11 cellular contexts compared by ENCODE assay signal in genomic region chr20:38260025-38260377, GRCh38. TPM values are rescaled to one million over a fixed set of nuclear protein-coding genes. Genes with fewer than 3 reads are reported as not detected.
A peak's percentile ranks its signal among the peaks of the same experiment; 100 is the strongest.
DNase-seq lines count a peak whose midpoint lies in the region; ATAC-seq, FAIRE-seq and TF ChIP-seq lines count a peak whose summit lies in the region.
"Had no signal": no experiment of that assay in that cellular context is flagged by ENCODE, and none has a peak within 500 bp of the region (broad histone marks: within the 10 kb centered on the region; RNA-seq: fewer than 3 reads in every experiment).

No MANE protein-coding gene starts in this region.

- H3K27me3 ChIP-seq in H7 (ENCODE audit: control insufficient read depth, insufficient read depth, low read length) (peaks cover 9% of the 10 kb centered on the region), skeletal muscle tissue (ENCODE audit: control insufficient read depth in 3 of 3, insufficient read depth in 3 of 3, low read length in 3 of 3) (peaks cover 12 to 27% (median 20%) of the 10 kb centered on the region in 3 donors)

- POLR2A ChIA-PET in activated CD4-positive, alpha-beta T cell treated with anti-CD3 and anti-CD28 coated beads for 36 hours (lab: Charles Lee), result no interaction called here

- H3K4me3 Mint-ChIP-seq in activated CD4-positive, alpha-beta T cell treated with anti-CD3 and anti-CD28 coated beads for 36 hours, result no peak overlapping the region
- H3K4me3 Mint-ChIP-seq: activated CD4-positive, alpha-beta memory T cell treated with anti-CD3 and anti-CD28 coated beads, Interleukin-2, amount 10 ng/mL, durations not matched to agents 7 days and 5 days had no signal

- H3K36me3 ChIP-seq in H7 (replicated peaks; ENCODE audit: control insufficient read depth, insufficient read depth, low read length), result no peaks in the 10 kb centered on the region
- H3K36me3 ChIP-seq in kidney (ENCODE audit: control insufficient read depth in 1 of 2, insufficient read depth in 2 of 2, low read length in 2 of 2), result no peaks in the 10 kb centered on the region
- H3K36me3 ChIP-seq in skeletal muscle tissue (ENCODE audit: control insufficient read depth in 3 of 3, insufficient read depth in 3 of 3, low read length in 3 of 3), result no peaks in the 10 kb centered on the region
- H3K36me3 ChIP-seq: cardiac muscle cell had no signal

- CTCF ChIA-PET in activated CD4-positive, alpha-beta T cell treated with anti-CD3 and anti-CD28 coated beads for 36 hours (lab: Charles Lee), result no interaction called here

- H3K4me1 ChIP-seq in kidney (ENCODE audit: control insufficient read depth in 1 of 2, insufficient read depth in 1 of 2, low read depth in 1 of 2, low read length in 2 of 2) (no peaks in the 10 kb centered on the region), skeletal muscle tissue (ENCODE audit: control insufficient read depth in 3 of 3, insufficient read depth in 3 of 3, low read length in 3 of 3) (peaks cover 3 to 6% (median 5%) of the 10 kb centered on the region in 3 donors)

- peak overlapping the region; percentile 97 for H3K27ac ChIP-seq in cingulate gyrus (ENCODE audit: low read depth, low read length)
- H3K27ac ChIP-seq in kidney (ENCODE audit: low read depth in 2 of 2, low read length in 2 of 2), result peak overlapping the region; percentile 54 to 71
- peak overlapping the region; percentile 66 for H3K27ac ChIP-seq in skeletal muscle tissue (ENCODE audit: low read depth, low read length)
- H3K27ac ChIP-seq: cardiac muscle cell had no signal

- H3K27me3 Mint-ChIP-seq in activated CD4-positive, alpha-beta T cell treated with anti-CD3 and anti-CD28 coated beads for 36 hours, result peaks cover 40% of the 10 kb centered on the region

- peak overlapping the region; percentile 35 for H3K4me3 ChIP-seq in H7 (ENCODE audit: insufficient read depth, low read depth, low read length)
- peak overlapping the region; percentile 8 to 49 for H3K4me3 ChIP-seq in kidney (ENCODE audit: low read length in 2 of 2)
- H3K4me3 ChIP-seq in skeletal muscle tissue (ENCODE audit: low read length in 3 of 3), result peak overlapping the region; percentile 27 to 56 (median 49)
- H3K4me3 ChIP-seq: cardiac muscle cell had no signal

- H3K36me3 Mint-ChIP-seq in activated CD4-positive, alpha-beta T cell treated with anti-CD3 and anti-CD28 coated beads for 36 hours (ENCODE audit: low read depth), result no peaks in the 10 kb centered on the region

- peaks cover 4% of the 10 kb centered on the region for H3K4me1 Mint-ChIP-seq in activated CD4-positive, alpha-beta T cell treated with anti-CD3 and anti-CD28 coated beads for 36 hours
- H3K4me1 Mint-ChIP-seq: activated CD4-positive, alpha-beta memory T cell treated with anti-CD3 and anti-CD28 coated beads, Interleukin-2, amount 10 ng/mL, durations not matched to agents 7 days and 5 days had no signal

- no peaks in the 10 kb centered on the region for H3K9me3 Mint-ChIP-seq in activated CD4-positive, alpha-beta T cell treated with anti-CD3 and anti-CD28 coated beads for 36 hours (ENCODE audit: low read depth)
- H3K9me3 Mint-ChIP-seq: activated CD4-positive, alpha-beta memory T cell treated with anti-CD3 and anti-CD28 coated beads, Interleukin-2, amount 10 ng/mL, durations not matched to agents 7 days and 5 days had no signal

- DNase-seq in H7 (peak; percentile 49), kidney (no peak), activated T-cell treated with anti-CD3 and anti-CD28 coated beads for 4 hours (no peak)
- no peak for DNase-seq in NK-92 treated with Interleukin-12 subunit alpha and Interleukin-12 subunit beta, amount 100 ng/mL, for 24 hours (lab: John Stamatoyannopoulos, UW)
- DNase-seq in activated CD4-positive, alpha-beta T cell treated with anti-CD3 and anti-CD28 coated beads for 36 hours, result no peak
- DNase-seq: activated CD4-positive, alpha-beta memory T cell treated with anti-CD3 and anti-CD28 coated beads, Interleukin-2, amount 10 ng/mL, durations not matched to agents 7 days and 5 days; stimulated activated CD4-positive, alpha-beta T cell treated with anti-CD3 and anti-CD28 coated beads, Interleukin-2, amount 100 ng/mL, for 24 hours had no signal

- TF ChIP-seq CTCF in kidney (IDR thresholded peaks at IDR 0.05; ENCODE audit: borderline replicate concordance, extremely low read depth, insufficient read depth), result no peak

- FAIRE-seq in kidney (lab: Jason Lieb, UNC), result no peak

- intact Hi-C loops in kidney (cut with DNase I), result no loop called here
- intact Hi-C loops in activated CD4-positive, alpha-beta T cell treated with anti-CD3 and anti-CD28 coated beads for 36 hours (cut with DNase I, micrococcal nuclease), result no loop called here

- H3K9me3 ChIP-seq in kidney (ENCODE audit: control insufficient read depth in 1 of 2, low read length in 2 of 2), result no peaks in the 10 kb centered on the region
- no peaks in the 10 kb centered on the region for H3K9me3 ChIP-seq in skeletal muscle tissue (ENCODE audit: control insufficient read depth in 3 of 3, low read length in 3 of 3)

- peak overlapping the region; percentile 17 to 34 for H3K9ac ChIP-seq in kidney (ENCODE audit: low read length in 2 of 2)
- peak overlapping the region in 1 of 3 donors; percentile 68 for H3K9ac ChIP-seq in skeletal muscle tissue (ENCODE audit: low read depth in 1 of 3, low read length in 3 of 3)

- ATAC-seq in GM21619 (IDR thresholded peaks at IDR 0.05; ENCODE audit: unreplicated experiment), result no peak
- no peak for ATAC-seq in activated CD4-positive, alpha-beta T cell treated with anti-CD3 and anti-CD28 coated beads for 36 hours

- H3K27ac Mint-ChIP-seq in activated CD4-positive, alpha-beta T cell treated with anti-CD3 and anti-CD28 coated beads for 36 hours, result no peak overlapping the region
- H3K27ac Mint-ChIP-seq: activated CD4-positive, alpha-beta memory T cell treated with anti-CD3 and anti-CD28 coated beads, Interleukin-2, amount 10 ng/mL, durations not matched to agents 7 days and 5 days had no signal

RNA-seq across cellular contexts. Expression of gene KIAA1755, which starts 0.5 kb away (rescaled TPM):
- 0.24 and 0.78 TPM in 2 replicates for total RNA-seq in H7 (2014; rRNA removed; shearing (Covaris generic))
- 5.1 TPM for total RNA-seq in kidney
- polyA plus RNA-seq in kidney (ENCODE audit: insufficient read depth, low read depth, low replicate concordance), result 1.5 TPM
- 3.7 TPM for total RNA-seq in skeletal muscle tissue
- not detected for total RNA-seq in activated CD4-positive, alpha-beta T cell treated with anti-CD3 and anti-CD28 coated beads for 36 hours
- total RNA-seq: activated CD4-positive, alpha-beta memory T cell treated with anti-CD3 and anti-CD28 coated beads, Interleukin-2, amount 10 ng/mL, durations not matched to agents 7 days and 5 days; cardiac muscle cell had no signal
- polyA plus RNA-seq: cardiac muscle cell had no signal

RNA-seq across cellular contexts. Expression of gene BPI, which starts 44.0 kb away (rescaled TPM):
- not detected in 2 replicates for total RNA-seq in H7 (2014; rRNA removed; shearing (Covaris generic))
- total RNA-seq in kidney, result 0.16 TPM
- 1.5 TPM for polyA plus RNA-seq in kidney (ENCODE audit: insufficient read depth, low read depth, low replicate concordance)
- 1.0 TPM for total RNA-seq in skeletal muscle tissue
- total RNA-seq in activated CD4-positive, alpha-beta T cell treated with anti-CD3 and anti-CD28 coated beads for 36 hours, result not detected
- total RNA-seq: activated CD4-positive, alpha-beta memory T cell treated with anti-CD3 and anti-CD28 coated beads, Interleukin-2, amount 10 ng/mL, durations not matched to agents 7 days and 5 days; cardiac muscle cell had no signal
- polyA plus RNA-seq: cardiac muscle cell had no signal
